ENCODE assay signal across 7 cellular contexts in genomic region chr15:75641176-75641498, GRCh38. TPM values are rescaled to one million over a fixed set of nuclear protein-coding genes. Genes with fewer than 3 reads are reported as not detected.
A peak's percentile ranks its signal among the peaks of the same experiment; 100 is the strongest.
DNase-seq lines count a peak whose midpoint lies in the region; ATAC-seq and TF ChIP-seq lines count a peak whose summit lies in the region.

No MANE protein-coding gene starts in this region.

- peak overlapping the region; percentile 88 for H3K4me2 ChIP-seq in OCI-LY1 (ENCODE audit: low read length)

- no peak overlapping the region for H2AFZ ChIP-seq in OCI-LY1 (ENCODE audit: low read length)

- intact Hi-C loops in sciatic nerve (cut with DNase I): no loop called here

- no peak overlapping the region for H3K27ac ChIP-seq in OCI-LY1 (ENCODE audit: low read depth, low read length, poor library complexity, severe bottlenecking)
- H3K27ac ChIP-seq in effector memory CD4-positive, alpha-beta T cell (ENCODE audit: insufficient read depth, low read length, poor library complexity, severe bottlenecking): peak overlapping the region; percentile 80
- H3K27ac ChIP-seq in rectal smooth muscle tissue (ENCODE audit: low read depth, low read length): no peak overlapping the region

- no peaks in the 10 kb centered on the region for H4K20me1 ChIP-seq in OCI-LY1 (ENCODE audit: insufficient read depth, low read length)

- H3K9me3 ChIP-seq in OCI-LY1 (ENCODE audit: low read length): no peaks in the 10 kb centered on the region
- no peaks in the 10 kb centered on the region for H3K9me3 ChIP-seq in effector memory CD4-positive, alpha-beta T cell (ENCODE audit: control insufficient read depth, low read length)

- ATAC-seq in sciatic nerve: no peak

- peaks cover 13% of the 10 kb centered on the region for H3K79me2 ChIP-seq in OCI-LY1 (ENCODE audit: insufficient read depth, low read length)

- H3K4me3 ChIP-seq in GM12865 (ENCODE audit: low read depth, low read length): peak overlapping the region; percentile 67
- H3K4me3 ChIP-seq in OCI-LY1 (ENCODE audit: low read depth, low read length, poor library complexity, severe bottlenecking): peak overlapping the region; percentile 79
- no peak overlapping the region for H3K4me3 ChIP-seq in effector memory CD4-positive, alpha-beta T cell (ENCODE audit: insufficient read depth, low read depth, low read length, poor library complexity, severe bottlenecking)
- H3K4me3 ChIP-seq in rectal smooth muscle tissue (ENCODE audit: low read length): peak overlapping the region; percentile 81

- no peaks in the 10 kb centered on the region for H3K9me2 ChIP-seq in OCI-LY1 (ENCODE audit: low read depth, low read length)

- H3F3A ChIP-seq in OCI-LY1 (ENCODE audit: insufficient read depth, low read length): no peaks in the 10 kb centered on the region

- H3K4me1 ChIP-seq in OCI-LY1 (ENCODE audit: insufficient read depth, low read length, severe bottlenecking) (peaks cover 19% of the 10 kb centered on the region), rectal smooth muscle tissue (ENCODE audit: control insufficient read depth, insufficient read depth, low read length) (peaks cover 10% of the 10 kb centered on the region)
- H3K4me1 ChIP-seq in effector memory CD4-positive, alpha-beta T cell (ENCODE audit: control insufficient read depth, insufficient read depth, low read length, poor library complexity, severe bottlenecking): peaks cover 31% of the 10 kb centered on the region

- H3K9ac ChIP-seq in OCI-LY1 (ENCODE audit: low read length): no peak overlapping the region
- no peak overlapping the region for H3K9ac ChIP-seq in rectal smooth muscle tissue (ENCODE audit: low read length)

- no peak for TF ChIP-seq CTCF in GM12865 (IDR thresholded peaks at IDR 0.05; ENCODE audit: insufficient read depth, low read depth, low read length, missing control alignments)
- no peak; the same call in 1 of the 2 replicates for TF ChIP-seq CTCF in OCI-LY1 (IDR thresholded peaks at IDR 0.05; ENCODE audit: low read length)

- DNase-seq in GM12865 (ENCODE audit: low read depth) (no peak), SKM-1 (lab: John Stamatoyannopoulos, UW; ENCODE audit: unreplicated experiment) (no peak), sciatic nerve (ENCODE audit: low spot score) (no peak), NCI-H748 (lab: John Stamatoyannopoulos, UW; ENCODE audit: unreplicated experiment) (no peak)
- DNase-seq in effector memory CD4-positive, alpha-beta T cell: no peak

- peaks cover 14% of the 10 kb centered on the region; the same call in 1 of the 2 replicates for H3K36me3 ChIP-seq in OCI-LY1 (ENCODE audit: insufficient read depth, low read length)
- no peaks in the 10 kb centered on the region for H3K36me3 ChIP-seq in effector memory CD4-positive, alpha-beta T cell (ENCODE audit: control insufficient read depth, insufficient read depth, low read length)
- no peaks in the 10 kb centered on the region for H3K36me3 ChIP-seq in rectal smooth muscle tissue (ENCODE audit: control insufficient read depth, insufficient read depth, low read length)

- H3K27me3 ChIP-seq in OCI-LY1 (ENCODE audit: insufficient read depth, low read length) (no peaks in the 10 kb centered on the region), rectal smooth muscle tissue (ENCODE audit: control insufficient read depth, insufficient read depth, low read length) (no peaks in the 10 kb centered on the region)
- H3K27me3 ChIP-seq in effector memory CD4-positive, alpha-beta T cell (replicated peaks; ENCODE audit: control insufficient read depth, insufficient read depth, low read length, poor library complexity, severe bottlenecking): no peaks in the 10 kb centered on the region

RNA-seq across cellular contexts. Expression of gene IMP3, which starts 1.1 kb away (rescaled TPM):
- total RNA-seq in sciatic nerve: 47.2 TPM

RNA-seq across cellular contexts. Expression of gene SNX33, which starts 6.6 kb away (rescaled TPM):
- total RNA-seq in sciatic nerve: 33.2 TPM

RNA-seq across cellular contexts. Expression of gene SNUPN, which starts 15.6 kb away (rescaled TPM):
- total RNA-seq in sciatic nerve: 23.7 TPM
